ENCODE assay signal across 8 cellular contexts in the genomic region with DNA sequence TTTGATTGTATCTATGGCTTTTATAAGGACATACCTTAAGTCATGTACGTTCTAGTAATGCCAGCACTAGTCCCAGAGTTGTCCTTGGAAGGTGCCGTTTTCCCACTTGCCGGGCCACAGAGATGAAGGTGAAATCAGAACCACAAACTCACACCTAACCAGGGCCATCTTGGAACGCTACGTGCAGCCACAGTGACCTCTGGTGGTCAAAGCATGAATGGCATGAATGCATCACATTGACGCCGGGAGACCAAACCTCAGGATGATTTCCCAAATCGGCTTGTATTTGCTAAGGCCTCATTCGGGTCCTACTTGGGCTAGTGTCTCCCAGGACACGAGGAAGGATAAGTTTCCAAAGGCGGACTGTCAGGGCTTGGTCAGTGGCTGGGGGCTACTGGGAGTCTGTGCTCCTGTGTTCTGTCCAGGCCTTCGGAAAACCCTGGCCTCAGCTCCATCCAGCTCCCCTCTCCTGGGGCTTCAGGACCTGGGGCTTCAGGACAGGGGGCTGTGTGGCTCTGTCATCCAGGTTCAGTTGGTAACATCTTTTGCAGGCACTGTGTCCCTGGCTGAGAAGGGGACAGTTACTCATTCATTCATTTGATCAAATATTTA.
A peak's percentile ranks its signal among the peaks of the same experiment; 100 is the strongest.
DNase-seq lines count a peak whose midpoint lies in the region; ATAC-seq, FAIRE-seq and TF ChIP-seq lines count a peak whose summit lies in the region.

No MANE protein-coding gene starts in this region.

- H3K4me2 ChIP-seq in endothelial cell of umbilical vein (ENCODE audit: insufficient read depth, low read length) = no peak overlapping the region

- intact Hi-C loops in endothelial cell of umbilical vein (cut with micrococcal nuclease) = no loop called here

- peaks cover 2% of the 10 kb centered on the region for H3K27me3 Mint-ChIP-seq in activated CD8-positive, alpha-beta memory T cell treated with anti-CD3 and anti-CD28 coated beads, Interleukin-2, amount 10 ng/mL, durations not matched to agents 7 days and 5 days

- no peak overlapping the region for H3K27ac ChIP-seq in endothelial cell of umbilical vein (ENCODE audit: insufficient read depth, low read depth, low read length)

- H3K27me3 ChIP-seq in endothelial cell of umbilical vein (ENCODE audit: control insufficient read depth in 2 of 2, insufficient read depth in 2 of 2, low read length in 2 of 2) = no peaks in the 10 kb centered on the region

- BruUV-seq in endothelial cell of umbilical vein (replicated peaks; lab: Mats Ljungman, UMichigan) = no TSS peak

- H2AFZ ChIP-seq in endothelial cell of umbilical vein (ENCODE audit: low read depth, low read length) = no peak overlapping the region

- H3K4me3 ChIP-seq in AG10803 (ENCODE audit: low read length) = no peak overlapping the region
- H3K4me3 ChIP-seq in endothelial cell of umbilical vein (replicated peaks in 1 of 3; ENCODE audit: insufficient read depth in 1 of 3, low read depth in 1 of 3, low read length in 3 of 3) = no peak overlapping the region

- POLR2A ChIA-PET in endothelial cell of umbilical vein (lab: Charles Lee) = no interaction called here

- no peaks in the 10 kb centered on the region for H3K4me1 ChIP-seq in endothelial cell of umbilical vein (ENCODE audit: control insufficient read depth, extremely low read depth, insufficient read depth, low read length)

- dilution Hi-C loops in endothelial cell of umbilical vein (cut with MboI; ENCODE audit: extremely low pct_ligation_motif_present, low sequenced_read_pairs) = no loop called here

- no peaks in the 10 kb centered on the region for H3K9me1 ChIP-seq in endothelial cell of umbilical vein (replicated peaks; ENCODE audit: control insufficient read depth, extremely low read depth, insufficient read depth, low read length)

- DNase-seq in AG10803 (ENCODE audit: low read depth) = peak; percentile 41
- DNase-seq in GM18507 (ENCODE audit: extremely low spot score, insufficient read length, low read depth) = peak; percentile 48
- peak; percentile 2 for DNase-seq in NCI-H446 treated with DMSO at 0.1 percent for 48 hours (lab: John Stamatoyannopoulos, UW)
- peak; percentile 66 for DNase-seq in activated CD8-positive, alpha-beta memory T cell treated with anti-CD3 and anti-CD28 coated beads, Interleukin-2, amount 10 ng/mL, durations not matched to agents 7 days and 5 days
- DNase-seq in endothelial cell of umbilical vein (ENCODE audit: low read depth, low spot score) = peak; percentile 43
- DNase-seq in midbrain (lab: John Stamatoyannopoulos, UW) = peak; percentile 58
- DNase-seq in stimulated activated CD8-positive, alpha-beta memory T cell treated with anti-CD3 and anti-CD28 coated beads, Interleukin-4, amount 100 ng/mL, for 24 hours (ENCODE audit: low read depth) = peak; percentile 48

- TF ChIP-seq CTCF in AG10803 (conservative IDR thresholded peaks at IDR 0.05; ENCODE audit: low read length) (peak; percentile 99), endothelial cell of umbilical vein (IDR thresholded peaks at IDR 0.05; ENCODE audit: extremely low read depth in 1 of 2, insufficient read depth in 1 of 2, low read depth in 1 of 2, low read length in 2 of 2) (peak; percentile 84 to 89)

- TF ChIP-seq POLR2A in endothelial cell of umbilical vein (IDR thresholded peaks at IDR 0.05; ENCODE audit: low read depth, low read length) = no peak

- no peak overlapping the region for H3K4me3 Mint-ChIP-seq in activated CD8-positive, alpha-beta memory T cell treated with anti-CD3 and anti-CD28 coated beads, Interleukin-2, amount 10 ng/mL, durations not matched to agents 7 days and 5 days

- CTCF ChIA-PET in activated CD8-positive, alpha-beta memory T cell treated with anti-CD3 and anti-CD28 coated beads, Interleukin-2, amount 10 ng/mL, durations not matched to agents 7 days and 5 days (lab: Charles Lee) = interaction anchor here (1.2 to 3.2 kb wide), 2 partner anchors 9 to 131 kb away, joined by 3 to 15 read pairs; no protein-coding TSS in a partner anchor
- CTCF ChIA-PET in endothelial cell of umbilical vein (lab: Charles Lee) = interaction anchor here (1.0 to 2.3 kb wide), 5 partner anchors 29 to 1087 kb away, joined by 3 to 14 read pairs (median 5); no protein-coding TSS in a partner anchor

- H3K9ac ChIP-seq in endothelial cell of umbilical vein (replicated peaks; ENCODE audit: extremely low read depth, insufficient read depth, low read length) = no peak overlapping the region

- FAIRE-seq in GM18507 (lab: Jason Lieb, UNC) = peak; percentile 84
- FAIRE-seq in endothelial cell of umbilical vein (lab: Jason Lieb, UNC) = peak; percentile 83

- H3K4me1 Mint-ChIP-seq in activated CD8-positive, alpha-beta memory T cell treated with anti-CD3 and anti-CD28 coated beads, Interleukin-2, amount 10 ng/mL, durations not matched to agents 7 days and 5 days = no peaks in the 10 kb centered on the region

- H3K9me3 Mint-ChIP-seq in activated CD8-positive, alpha-beta memory T cell treated with anti-CD3 and anti-CD28 coated beads, Interleukin-2, amount 10 ng/mL, durations not matched to agents 7 days and 5 days (ENCODE audit: low read depth) = no peaks in the 10 kb centered on the region

- no peaks in the 10 kb centered on the region for H3K36me3 ChIP-seq in endothelial cell of umbilical vein (ENCODE audit: control insufficient read depth in 2 of 2, extremely low read depth in 1 of 2, insufficient read depth in 2 of 2, low read length in 2 of 2)

- H3K9me3 ChIP-seq in endothelial cell of umbilical vein (replicated peaks; ENCODE audit: control insufficient read depth, insufficient read depth, low read length) = no peaks in the 10 kb centered on the region

- no peak overlapping the region for H3K27ac Mint-ChIP-seq in activated CD8-positive, alpha-beta memory T cell treated with anti-CD3 and anti-CD28 coated beads, Interleukin-2, amount 10 ng/mL, durations not matched to agents 7 days and 5 days

- no peaks in the 10 kb centered on the region for H3K79me2 ChIP-seq in endothelial cell of umbilical vein (ENCODE audit: control insufficient read depth, insufficient read depth, low read length)

- peak; percentile 45 for ATAC-seq in activated CD8-positive, alpha-beta memory T cell treated with anti-CD3 and anti-CD28 coated beads, Interleukin-2, amount 10 ng/mL, durations not matched to agents 7 days and 5 days
- no peak for ATAC-seq in HG03460 (IDR thresholded peaks at IDR 0.05; ENCODE audit: unreplicated experiment)

- no peaks in the 10 kb centered on the region for H3K36me3 Mint-ChIP-seq in activated CD8-positive, alpha-beta memory T cell treated with anti-CD3 and anti-CD28 coated beads, Interleukin-2, amount 10 ng/mL, durations not matched to agents 7 days and 5 days

- no peaks in the 10 kb centered on the region for H4K20me1 ChIP-seq in endothelial cell of umbilical vein (replicated peaks; ENCODE audit: control insufficient read depth, extremely low read depth, insufficient read depth, low read length)

TF ChIP-seq in endothelial cell of umbilical vein, 7 proteins besides CTCF, POLR2A, EP300 and RAD21:
- TF ChIP-seq EZH2 (IDR thresholded peaks at IDR 0.05; ENCODE audit: borderline replicate concordance, low read depth, low read length, severe bottlenecking) (no peak), MYC (IDR thresholded peaks at IDR 0.05; ENCODE audit: low read depth, low read length) (no peak), GATA2 (IDR thresholded peaks at IDR 0.05; ENCODE audit: insufficient read depth, insufficient read length, low read depth, low read length) (no peak)
- TF ChIP-seq, protein P1, sequence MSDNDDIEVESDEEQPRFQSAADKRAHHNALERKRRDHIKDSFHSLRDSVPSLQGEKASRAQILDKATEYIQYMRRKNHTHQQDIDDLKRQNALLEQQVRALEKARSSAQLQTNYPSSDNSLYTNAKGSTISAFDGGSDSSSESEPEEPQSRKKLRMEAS (IDR thresholded peaks at IDR 0.05; ENCODE audit: insufficient read depth, insufficient read length) = no peak
TF ChIP-seq in endothelial cell of umbilical vein: peak in this region for 0.

Comparison
In these comparisons a context has a peak if more than half of its experiments do, and no peak if none do; other contexts are left out.
1. DNase-seq: peak in every context shown above with its lines; median percentile 66 in activated CD8-positive, alpha-beta memory T cell treated with anti-CD3 and anti-CD28 coated beads, Interleukin-2, amount 10 ng/mL, durations not matched to agents 7 days and 5 days; 58 in midbrain; 48 in GM18507; 48 in stimulated activated CD8-positive, alpha-beta memory T cell treated with anti-CD3 and anti-CD28 coated beads, Interleukin-4, amount 100 ng/mL, for 24 hours; 43 in endothelial cell of umbilical vein; 41 in AG10803; 2 in NCI-H446 treated with DMSO at 0.1 percent for 48 hours.